In the genomic region with DNA sequence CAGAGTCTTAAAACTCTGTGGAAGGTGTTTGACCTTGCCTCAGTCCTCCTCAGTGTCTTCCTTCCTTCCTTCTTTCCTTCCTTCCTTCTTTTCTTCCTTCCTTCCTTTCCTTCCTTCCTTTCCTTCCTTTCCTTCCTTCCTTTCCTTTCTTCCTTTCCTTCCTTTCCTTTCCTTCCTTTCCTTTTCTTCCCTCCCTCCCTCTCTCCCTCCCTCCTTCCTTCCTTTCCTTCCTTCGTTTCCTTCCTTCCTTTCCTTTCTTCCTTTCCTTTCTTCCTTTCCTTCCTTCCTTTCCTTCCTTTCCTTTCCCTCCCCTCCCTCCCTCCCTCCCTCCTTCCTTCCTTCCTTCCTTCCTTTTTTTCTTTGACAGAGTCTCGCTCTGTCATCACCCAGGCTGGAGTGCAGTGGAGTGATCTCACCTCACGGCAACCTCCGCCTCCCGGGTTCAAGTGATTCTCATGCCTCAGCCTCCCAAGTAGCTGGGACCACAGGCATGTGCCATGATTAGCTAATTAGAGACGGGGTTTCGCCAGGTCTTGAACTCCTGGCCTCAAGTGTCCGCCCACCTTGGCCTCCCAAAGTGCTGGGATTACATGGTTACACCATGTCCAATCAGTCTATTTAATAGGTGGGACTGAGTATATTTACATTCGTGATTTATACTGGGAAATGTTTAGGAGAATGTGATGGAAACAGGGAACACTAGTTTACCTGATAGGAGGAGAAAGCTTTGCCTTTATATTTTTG, we compare ENCODE assay signal across 1 cellular context.
TF ChIP-seq lines count a peak whose summit lies in the region.

No MANE protein-coding gene starts in this region.

TF ChIP-seq in A549, 52 proteins besides CTCF, POLR2A, EP300 and RAD21 (continued from another document):
- TF ChIP-seq CHD2 (IDR thresholded peaks at IDR 0.05; ENCODE audit: low read length, partially characterized antibody) (no peak), FOSB (CRISPR knock-in tag; IDR thresholded peaks at IDR 0.05) (no peak), CBX2 (IDR thresholded peaks at IDR 0.05; ENCODE audit: borderline replicate concordance, low read depth) (no peak), JUNB (IDR thresholded peaks at IDR 0.05) (no peak), ESRRA (IDR thresholded peaks at IDR 0.05; ENCODE audit: borderline replicate concordance, low read length) (no peak), EHF (CRISPR knock-in tag; IDR thresholded peaks at IDR 0.05) (no peak), JUN (IDR thresholded peaks at IDR 0.05) (no peak), ZSCAN20 (CRISPR knock-in tag; IDR thresholded peaks at IDR 0.05) (no peak)
